Comparison of ENCODE assay signal across 1 cellular context in genomic region chr11:65332591-65332990, GRCh38.
A peak's percentile ranks its signal among the peaks of the same experiment; 100 is the strongest.
TF ChIP-seq lines count a peak whose summit lies in the region.

No MANE protein-coding gene starts in this region.

TF ChIP-seq in K562, 482 proteins besides CTCF, POLR2A, EP300 and RAD21:
- TF ChIP-seq BCOR (IDR thresholded peaks at IDR 0.05), result peak; percentile 68
- peak; percentile 92 for TF ChIP-seq ZNF121 (CRISPR knock-in tag; conservative IDR thresholded peaks at IDR 0.05)
